In genomic region chr1:35556494-35557117, GRCh38 we compare ENCODE assay signal across 1 cellular context.
TF ChIP-seq lines count a peak whose summit lies in the region.

No MANE protein-coding gene starts in this region.

TF ChIP-seq in HepG2, 621 proteins besides CTCF, POLR2A, EP300 and RAD21 (continues in another document):
- TF ChIP-seq ARID5B (CRISPR knock-in tag; IDR thresholded peaks at IDR 0.05): no peak
- TF ChIP-seq CCDC6 (CRISPR knock-in tag; IDR thresholded peaks at IDR 0.05): no peak; the same call in 1 of the 2 replicates
- no peak for TF ChIP-seq TAF15 (IDR thresholded peaks at IDR 0.05; ENCODE audit: low read depth, low read length, poor library complexity, severe bottlenecking)
- TF ChIP-seq ZNF503 (CRISPR knock-in tag; IDR thresholded peaks at IDR 0.05): 0 out of 2 replicates have a peak, but pooled peaks have one; percentile 34
- TF ChIP-seq ZNF232 (CRISPR knock-in tag; IDR thresholded peaks at IDR 0.05; ENCODE audit: borderline replicate concordance): 0 out of 2 replicates have a peak, but pooled peaks have one; percentile 46
- TF ChIP-seq AHDC1 (CRISPR knock-in tag; IDR thresholded peaks at IDR 0.05; ENCODE audit: borderline replicate concordance): no peak
- peak; percentile 20; the same call in 1 of the 2 replicates for TF ChIP-seq ZBTB10 (CRISPR knock-in tag; IDR thresholded peaks at IDR 0.05; ENCODE audit: borderline replicate concordance)
- TF ChIP-seq ZHX1 (CRISPR knock-in tag; IDR thresholded peaks at IDR 0.05; ENCODE audit: low read depth): 0 out of 2 replicates have a peak, but pooled peaks have one; percentile 5
- no peak for TF ChIP-seq HES4 (CRISPR knock-in tag; IDR thresholded peaks at IDR 0.05; ENCODE audit: borderline replicate concordance)
- TF ChIP-seq ZNF644 (CRISPR knock-in tag; IDR thresholded peaks at IDR 0.05; ENCODE audit: low read depth): no peak
- TF ChIP-seq NCOA1 (CRISPR knock-in tag; IDR thresholded peaks at IDR 0.05): peak; percentile 72; the same call in 1 of the 2 replicates
- no peak for TF ChIP-seq SETDB1 (CRISPR knock-in tag; IDR thresholded peaks at IDR 0.05; ENCODE audit: borderline replicate concordance)
- TF ChIP-seq POGK (CRISPR knock-in tag; conservative IDR thresholded peaks at IDR 0.05): no peak
- TF ChIP-seq ZNF75D (CRISPR knock-in tag; IDR thresholded peaks at IDR 0.05; ENCODE audit: borderline replicate concordance): no peak
- no peak for TF ChIP-seq CENPX (CRISPR knock-in tag; IDR thresholded peaks at IDR 0.05)
- TF ChIP-seq HNF1B (CRISPR knock-in tag; IDR thresholded peaks at IDR 0.05): no peak
- TF ChIP-seq ZNF30 (CRISPR knock-in tag; IDR thresholded peaks at IDR 0.05): no peak
- no peak for TF ChIP-seq ZNF761 (CRISPR knock-in tag; conservative IDR thresholded peaks at IDR 0.05)
- TF ChIP-seq KLF15 (CRISPR knock-in tag; IDR thresholded peaks at IDR 0.05; ENCODE audit: borderline replicate concordance): no peak
- TF ChIP-seq ZNF550 (CRISPR knock-in tag; IDR thresholded peaks at IDR 0.05; ENCODE audit: borderline replicate concordance): no peak
- 0 out of 2 replicates have a peak, but pooled peaks have one; percentile 7 for TF ChIP-seq RXRB (CRISPR knock-in tag; IDR thresholded peaks at IDR 0.05; ENCODE audit: borderline replicate concordance)
- peak; percentile 48 for TF ChIP-seq ZNF224 (CRISPR knock-in tag; IDR thresholded peaks at IDR 0.05)
- no peak for TF ChIP-seq TEAD2 (CRISPR knock-in tag; IDR thresholded peaks at IDR 0.05)
- no peak for TF ChIP-seq ATF7-NPFF (CRISPR knock-in tag; IDR thresholded peaks at IDR 0.05; ENCODE audit: low read depth)
- no peak for TF ChIP-seq DPF2 (CRISPR knock-in tag; IDR thresholded peaks at IDR 0.05; ENCODE audit: borderline replicate concordance, low read depth)
- no peak for TF ChIP-seq GLI4 (CRISPR knock-in tag; IDR thresholded peaks at IDR 0.05; ENCODE audit: borderline replicate concordance)
- TF ChIP-seq FOXM1 (CRISPR knock-in tag; IDR thresholded peaks at IDR 0.05): no peak
- no peak for TF ChIP-seq AKAP8 (CRISPR knock-in tag; IDR thresholded peaks at IDR 0.05)
- 0 out of 2 replicates have a peak, but pooled peaks have one; percentile 40 for TF ChIP-seq ZMAT3 (CRISPR knock-in tag; conservative IDR thresholded peaks at IDR 0.05)
- no peak for TF ChIP-seq NR2C2 (CRISPR knock-in tag; IDR thresholded peaks at IDR 0.05; ENCODE audit: borderline replicate concordance)
- no peak for TF ChIP-seq ZNF577 (CRISPR knock-in tag; IDR thresholded peaks at IDR 0.05; ENCODE audit: borderline replicate concordance, low read depth)
- TF ChIP-seq U2AF1 (optimal IDR thresholded peaks at IDR 0.05; ENCODE audit: low read depth, low read length): peak; percentile 35
- TF ChIP-seq ZNF605 (CRISPR knock-in tag; IDR thresholded peaks at IDR 0.05): no peak
- 0 out of 2 replicates have a peak, but pooled peaks have one; percentile 56 for TF ChIP-seq ZNF260 (CRISPR knock-in tag; IDR thresholded peaks at IDR 0.05; ENCODE audit: borderline replicate concordance, low read depth)
- TF ChIP-seq SMAD9 (CRISPR knock-in tag; IDR thresholded peaks at IDR 0.05): no peak
- no peak for TF ChIP-seq ATF3 (CRISPR knock-in tag; IDR thresholded peaks at IDR 0.05)
